Comparison of ENCODE assay signal across 26 cellular contexts in genomic region chr16:81357711-81358270, GRCh38.
"Had no signal": no experiment of that assay in that cellular context is flagged by ENCODE, and none has a peak within 500 bp of the region (broad histone marks: within the 10 kb centered on the region; RNA-seq: fewer than 3 reads in every experiment).

No MANE protein-coding gene starts in this region.

- H3K4me3 ChIP-seq: adrenal gland, body of pancreas, breast epithelium, K562, Peyer's patch had no signal

- H3K4me1 ChIP-seq: body of pancreas, breast epithelium, Peyer's patch had no signal

- H3K27ac ChIP-seq: adrenal gland, body of pancreas, breast epithelium, Peyer's patch had no signal

- H3K36me3 ChIP-seq: breast epithelium had no signal

- DNase-seq: activated CD4-positive, alpha-beta T cell treated with anti-CD3 and anti-CD28 coated beads, Interleukin-2, amount 10 ng/mL, durations not matched to agents 24 days and 14 days; activated CD4-positive, alpha-beta T cell treated with anti-CD3 and anti-CD28 coated beads, Interleukin-2, amount 50 U/mL, for 4 hours; activated CD8-positive, alpha-beta T cell treated with anti-CD3 and anti-CD28 coated beads, Interleukin-2, amount 10 ng/mL, durations not matched to agents 7 days and 5 days; activated gamma-delta T cell; activated naive CD4-positive, alpha-beta T cell treated with Interleukin-2 at 50 U/mL for 16 hours; activated T-cell treated with anti-CD3 and anti-CD28 coated beads, Interleukin-2, amount 50 U/mL, for 24 hours; adrenal gland; anterior cingulate cortex; body of pancreas; NCI-H1105 treated with DMSO at 0.1 percent for 48 hours; NCI-H1436; NCI-H1694; NCI-H1930; NCI-H2081 treated with DMSO at 0.1 percent for 48 hours; NCI-H345; NCI-H524 treated with DMSO at 0.1 percent for 48 hours; NK-92 treated with Interleukin-12 subunit alpha and Interleukin-12 subunit beta, amount 100 ng/mL, for 24 hours; PC-3; Peyer's patch; RPMI8226; SIG-M5; T-cell; T-helper 17 cell; T1000 had no signal

- H3K9me3 ChIP-seq: adrenal gland, body of pancreas, breast epithelium, Peyer's patch had no signal

- H3K27me3 ChIP-seq: adrenal gland, body of pancreas, breast epithelium, Peyer's patch had no signal
